Comparison of ENCODE assay signal across 11 cellular contexts in genomic region chr17:76866774-76867577, GRCh38. TPM values are rescaled to one million over a fixed set of nuclear protein-coding genes. Genes with fewer than 3 reads are reported as not detected.
DNase-seq lines count a peak whose midpoint lies in the region; ATAC-seq and TF ChIP-seq lines count a peak whose summit lies in the region.
"Had no signal": no experiment of that assay in that cellular context is flagged by ENCODE, and none has a peak within 500 bp of the region (broad histone marks: within the 10 kb centered on the region; RNA-seq: fewer than 3 reads in every experiment).

No MANE protein-coding gene starts in this region.

- no peak for TF ChIP-seq RAD21 in HCT116 (IDR thresholded peaks at IDR 0.05; ENCODE audit: low read depth)

- no peaks in the 10 kb centered on the region for H4K20me1 ChIP-seq in HCT116 (ENCODE audit: insufficient read depth)

- H3K27ac Mint-ChIP-seq in activated naive CD8-positive, alpha-beta T cell treated with anti-CD3 and anti-CD28 coated beads, Interleukin-2, amount 50 U/mL, for 24 hours: no peak overlapping the region

- H3K9me2 ChIP-seq in HCT116 (ENCODE audit: insufficient read depth): no peaks in the 10 kb centered on the region

- ATAC-seq in HCT116 (no peak), GM21737 (IDR thresholded peaks at IDR 0.05; ENCODE audit: unreplicated experiment) (no peak), GM19397 (IDR thresholded peaks at IDR 0.05; ENCODE audit: unreplicated experiment) (no peak), GM18909 (IDR thresholded peaks at IDR 0.05; ENCODE audit: poor library complexity, unreplicated experiment) (no peak)
- ATAC-seq in activated naive CD8-positive, alpha-beta T cell treated with anti-CD3 and anti-CD28 coated beads, Interleukin-2, amount 50 U/mL, for 24 hours: no peak
- ATAC-seq: gastroesophageal sphincter had no signal

- no peak for TF ChIP-seq CTCF in HCT116 (IDR thresholded peaks at IDR 0.05 in 2 of 3, conservative IDR thresholded peaks at IDR 0.05 in 1 of 3; ENCODE audit: borderline replicate concordance in 1 of 3, insufficient read depth in 1 of 3, low read depth in 2 of 3, low read length in 2 of 3)

- CTCF ChIA-PET in HCT116 (lab: Charles Lee): interaction anchor here (1.5 to 2.5 kb wide), 8 partner anchors 13 to 388 kb away, joined by 5 to 73 read pairs (median 7); no protein-coding TSS in a partner anchor

- no peak overlapping the region for H3K9ac ChIP-seq in HCT116 (ENCODE audit: low read length)
- H3K9ac ChIP-seq: parathyroid adenoma had no signal

- DNase-seq in AG08396 (ENCODE audit: low spot score) (peak; percentile 65), HCT116 (ENCODE audit: low read depth, low spot score) (no peak), iris pigment epithelial cell (ENCODE audit: low read depth) (peak; percentile 72), KG1 (lab: John Stamatoyannopoulos, UW) (no peak)
- DNase-seq in activated naive CD8-positive, alpha-beta T cell treated with anti-CD3 and anti-CD28 coated beads, Interleukin-2, amount 50 U/mL, for 24 hours: no peak
- DNase-seq: GDM1 had no signal

- H3K36me3 ChIP-seq in HCT116 (ENCODE audit: control insufficient read depth in 1 of 2, insufficient read depth in 2 of 2, low read length in 2 of 2): no peaks in the 10 kb centered on the region
- H3K36me3 ChIP-seq: gastroesophageal sphincter had no signal

- peak overlapping the region; percentile 46 for H2AFZ ChIP-seq in HCT116 (ENCODE audit: low read depth, low read length, poor library complexity, severe bottlenecking)

- H3K36me3 Mint-ChIP-seq in activated naive CD8-positive, alpha-beta T cell treated with anti-CD3 and anti-CD28 coated beads, Interleukin-2, amount 50 U/mL, for 24 hours (ENCODE audit: low read depth): no peaks in the 10 kb centered on the region

- RAD21 ChIA-PET in HCT116 (lab: Charles Lee; ENCODE audit: low non-redundant PET in 1 of 2, low total read pairs in 2 of 2, uncharacterized antibody in 2 of 2, unreplicated experiment in 2 of 2): interaction anchor here (1.7 to 1.9 kb wide), 2 partner anchors 189 to 200 kb away, joined by 10 to 13 read pairs (median 11); no protein-coding TSS in a partner anchor

- no peak overlapping the region for H3K27ac ChIP-seq in HCT116 (ENCODE audit: low read depth, low read length)
- H3K27ac ChIP-seq: gastroesophageal sphincter, parathyroid adenoma had no signal

- H3K9me3 ChIP-seq in HCT116 (ENCODE audit: control insufficient read depth in 1 of 2, insufficient read depth in 1 of 2, low read depth in 1 of 2, low read length in 2 of 2): no peaks in the 10 kb centered on the region
- H3K9me3 ChIP-seq: gastroesophageal sphincter had no signal

- no peak for TF ChIP-seq POLR2A in HCT116 (IDR thresholded peaks at IDR 0.05; ENCODE audit: borderline replicate concordance, extremely low read depth, insufficient read depth, insufficient read length)

- H3K4me3 Mint-ChIP-seq in activated naive CD8-positive, alpha-beta T cell treated with anti-CD3 and anti-CD28 coated beads, Interleukin-2, amount 50 U/mL, for 24 hours: peak overlapping the region; percentile 9

- no peaks in the 10 kb centered on the region for H3K9me3 Mint-ChIP-seq in activated naive CD8-positive, alpha-beta T cell treated with anti-CD3 and anti-CD28 coated beads, Interleukin-2, amount 50 U/mL, for 24 hours

- POLR2A ChIA-PET in HCT116 (lab: Charles Lee): no interaction called here

- H3K4me1 Mint-ChIP-seq in activated naive CD8-positive, alpha-beta T cell treated with anti-CD3 and anti-CD28 coated beads, Interleukin-2, amount 50 U/mL, for 24 hours: peaks cover 5% of the 10 kb centered on the region

- no TSS peak for BruUV-seq in HCT116 (replicated peaks; lab: Mats Ljungman, UMichigan)

- peaks cover 19% of the 10 kb centered on the region for H3K27me3 Mint-ChIP-seq in activated naive CD8-positive, alpha-beta T cell treated with anti-CD3 and anti-CD28 coated beads, Interleukin-2, amount 50 U/mL, for 24 hours

- H3K27me3 ChIP-seq in HCT116 (ENCODE audit: insufficient read depth, low read length): no peaks in the 10 kb centered on the region

- H3K4me2 ChIP-seq in HCT116 (ENCODE audit: low read length): peak overlapping the region; percentile 65

- H3K4me3 ChIP-seq in HCT116 (replicated peaks in 1 of 2; ENCODE audit: low read depth in 1 of 2, low read length in 2 of 2): no peak overlapping the region

- H3K79me2 ChIP-seq in HCT116 (ENCODE audit: insufficient read depth, low read length): no peaks in the 10 kb centered on the region
- H3K79me2 ChIP-seq: parathyroid adenoma had no signal

- intact Hi-C loops in HCT116 (cut with micrococcal nuclease): no loop called here

- H3K4me1 ChIP-seq in HCT116 (ENCODE audit: control insufficient read depth in 1 of 2, insufficient read depth in 2 of 2, low read length in 2 of 2): peaks cover 20 to 37% of the 10 kb centered on the region in 2 experiments

TF ChIP-seq in HCT116, 20 proteins besides CTCF, POLR2A, EP300 and RAD21:
- TF ChIP-seq ATF3 (IDR thresholded peaks at IDR 0.05) (no peak), EZH2phosphoT487 (IDR thresholded peaks at IDR 0.05; ENCODE audit: borderline replicate concordance) (no peak), SIN3A (IDR thresholded peaks at IDR 0.05; ENCODE audit: low read depth) (no peak), YY1 (IDR thresholded peaks at IDR 0.05; ENCODE audit: extremely low read depth, insufficient replicate concordance, low read depth, low read length) (no peak), CEBPB (IDR thresholded peaks at IDR 0.05; ENCODE audit: low read depth) (no peak), SP1 (IDR thresholded peaks at IDR 0.05; ENCODE audit: low read depth) (no peak), EZH2 (IDR thresholded peaks at IDR 0.05) (no peak), REST (IDR thresholded peaks at IDR 0.05; ENCODE audit: low read depth) (no peak), SRF (IDR thresholded peaks at IDR 0.05; ENCODE audit: low read depth) (no peak), ZFX (IDR thresholded peaks at IDR 0.05) (no peak), ZNF274 (IDR thresholded peaks at IDR 0.05; ENCODE audit: low read depth, low read length) (no peak), ELF1 (IDR thresholded peaks at IDR 0.05; ENCODE audit: borderline replicate concordance, low read depth) (no peak), MAX (IDR thresholded peaks at IDR 0.05) (no peak), TCF7L2 (IDR thresholded peaks at IDR 0.05; ENCODE audit: borderline replicate concordance, extremely low read depth, insufficient read depth, insufficient read length) (no peak), EGR1 (IDR thresholded peaks at IDR 0.05; ENCODE audit: low read depth) (no peak)

RNA-seq across cellular contexts. Expression of gene MGAT5B, which starts 1.2 kb away (rescaled TPM):
- 4.4 TPM for total RNA-seq in HCT116 (2021; ENCODE audit: unreplicated experiment)
- 3.8 and 5.0 TPM in 2 replicates for polyA plus RNA-seq in HCT116 (2012)

Comparison
In these comparisons a context has a peak if more than half of its experiments do, and no peak if none do; other contexts are left out.
1. DNase-seq: peak in AG08396 (single experiment) and iris pigment epithelial cell (single experiment); none in HCT116 (single experiment), activated naive CD8-positive, alpha-beta T cell treated with anti-CD3 and anti-CD28 coated beads, Interleukin-2, amount 50 U/mL, for 24 hours (single experiment) and KG1 (single experiment).